Comparison of ENCODE assay signal across 18 cellular contexts in the genomic region with DNA sequence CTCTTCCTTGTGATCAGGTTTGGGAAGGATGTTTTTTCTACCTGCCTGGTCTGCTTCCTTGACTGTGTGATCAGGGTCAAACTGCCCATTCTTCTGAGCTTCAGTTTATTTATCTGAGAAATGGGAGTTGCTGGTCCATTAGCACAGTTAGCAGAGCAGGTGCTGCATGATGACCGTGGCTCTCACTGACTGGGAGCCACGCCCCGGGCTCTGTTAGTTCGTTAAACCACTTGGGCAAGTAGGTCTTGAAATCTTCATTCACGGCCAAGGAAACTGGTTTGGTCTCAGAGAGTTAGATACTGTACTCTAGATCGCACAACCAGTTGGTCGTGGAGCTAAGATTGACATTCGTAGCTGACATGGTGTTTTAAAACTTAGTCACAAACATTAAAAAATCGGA.
"Had no signal": no experiment of that assay in that cellular context is flagged by ENCODE, and none has a peak within 500 bp of the region (broad histone marks: within the 10 kb centered on the region; RNA-seq: fewer than 3 reads in every experiment).

No MANE protein-coding gene starts in this region.

- H3K27ac ChIP-seq: brain microvascular endothelial cell, dorsolateral prefrontal cortex, stomach, thyroid gland, uterus had no signal

- H3K4me1 Mint-ChIP-seq: nephron progenitor cell had no signal

- H3K27me3 Mint-ChIP-seq: activated naive CD8-positive, alpha-beta T cell treated with anti-CD3 and anti-CD28 coated beads for 36 hours had no signal

- H3K9me3 ChIP-seq: thyroid gland, uterus had no signal

- ATAC-seq: activated CD4-positive, CD25-positive, alpha-beta regulatory T cell treated with anti-CD3 and anti-CD28 coated beads, Interleukin-2, amount 50 U/mL, for 24 hours; left lobe of liver had no signal

- H3K9me3 Mint-ChIP-seq: T-helper 2 cell treated with Interferon-gamma antibody and Interleukin-4, amounts not matched to agents 5 μg/mL and 100 μg/mL, for 36 hours had no signal

- H3K27ac Mint-ChIP-seq: nephron progenitor cell; T-helper 2 cell treated with Interferon-gamma antibody and Interleukin-4, amounts not matched to agents 5 μg/mL and 100 μg/mL, for 36 hours had no signal

- H3K4me3 Mint-ChIP-seq: activated naive CD8-positive, alpha-beta T cell treated with anti-CD3 and anti-CD28 coated beads for 36 hours; nephron progenitor cell; T-helper 2 cell treated with Interferon-gamma antibody and Interleukin-4, amounts not matched to agents 5 μg/mL and 100 μg/mL, for 36 hours had no signal

- DNase-seq: activated CD4-positive, alpha-beta T cell treated with anti-CD3 and anti-CD28 coated beads, Interleukin-2, amount 50 U/mL, for 48 hours; activated gamma-delta T cell; activated naive CD8-positive, alpha-beta T cell treated with anti-CD3 and anti-CD28 coated beads for 36 hours; activated T-cell treated with anti-CD3 and anti-CD28 coated beads, Interleukin-2, amount 50 U/mL, for 48 hours; brain microvascular endothelial cell; dorsolateral prefrontal cortex; foreskin melanocyte; head of caudate nucleus; mammary epithelial cell; nephron progenitor cell; stimulated activated CD4-positive, alpha-beta T cell treated with anti-CD3 and anti-CD28 coated beads, Interleukin-4, amount 100 ng/mL, for 1 hour; stimulated activated CD8-positive, alpha-beta memory T cell treated with anti-CD3 and anti-CD28 coated beads, Interleukin-4, amount 100 ng/mL, for 48 hours; stomach; thyroid gland; uterus had no signal

- H3K36me3 ChIP-seq: brain microvascular endothelial cell, stomach, thyroid gland, uterus had no signal

- H3K4me3 ChIP-seq: dorsolateral prefrontal cortex, stomach, thyroid gland, uterus had no signal

- H3K27me3 ChIP-seq: brain microvascular endothelial cell, dorsolateral prefrontal cortex, stomach, thyroid gland, uterus had no signal

- H3K4me1 ChIP-seq: thyroid gland, uterus had no signal
